ENCODE assay signal across 8 cellular contexts in the genomic region with DNA sequence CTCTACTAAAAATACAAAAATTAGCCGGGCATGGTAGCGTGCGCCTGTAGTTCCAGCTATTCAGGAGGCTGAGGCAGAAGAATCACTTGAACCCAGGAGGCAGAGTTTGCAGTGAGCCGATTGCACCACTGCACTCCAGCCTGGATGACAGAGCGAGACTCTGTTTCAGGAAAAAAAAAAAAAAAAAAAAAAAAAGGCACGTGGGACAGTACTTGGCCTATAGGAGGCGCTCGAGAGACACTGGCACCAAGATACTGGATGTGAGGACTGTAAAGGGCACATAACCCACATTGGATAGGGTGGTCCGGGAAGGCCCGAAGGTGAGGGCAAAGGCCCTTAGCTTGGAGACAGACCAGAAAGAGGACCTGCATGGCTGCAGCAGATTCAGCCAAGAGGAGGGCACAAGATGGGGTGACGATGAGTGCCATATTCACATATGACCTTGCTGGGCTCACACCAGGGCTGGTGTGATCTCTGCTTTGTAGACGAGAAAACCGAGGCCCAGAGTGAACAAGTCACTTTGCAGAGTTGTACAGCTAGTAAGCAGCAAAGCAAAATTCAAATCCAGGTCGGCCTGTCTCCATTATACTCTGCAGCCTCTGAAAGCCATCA.
DNase-seq lines count a peak whose midpoint lies in the region; ATAC-seq and TF ChIP-seq lines count a peak whose summit lies in the region.

No MANE protein-coding gene starts in this region.

- H3K36me3 ChIP-seq in cardiac muscle cell = no peaks in the 10 kb centered on the region
- H3K36me3 ChIP-seq in transverse colon = peaks cover 0 to 11% (median 0%) of the 10 kb centered on the region in 4 donors

- H3K27me3 ChIP-seq in cardiac muscle cell = no peaks in the 10 kb centered on the region
- H3K27me3 ChIP-seq in transverse colon = no peaks in the 10 kb centered on the region

- in situ Hi-C loops in transverse colon (cut with MboI; ENCODE audit: low pct_ligation_motif_present in 1 of 4, low pct_unique_long_range_greater_than_20kb in 1 of 4, low sequenced_read_pairs in 3 of 4) = no loop called here

- ATAC-seq in Right ventricle myocardium superior (ENCODE audit: poor library complexity) (no peak), left colon (peak; percentile 28), GM21576 (IDR thresholded peaks at IDR 0.05; ENCODE audit: unreplicated experiment) (no peak)

- TF ChIP-seq POLR2A in transverse colon (IDR thresholded peaks at IDR 0.05) = no peak

- H3K4me1 ChIP-seq in cardiac muscle cell (ENCODE audit: low read depth) = peaks cover 6% of the 10 kb centered on the region
- H3K4me1 ChIP-seq in transverse colon = no peaks in the 10 kb centered on the region

- intact Hi-C loops in Right ventricle myocardium superior (cut with DNase I) = no loop called here
- intact Hi-C loops in left colon (cut with DNase I, micrococcal nuclease) = no loop called here
- intact Hi-C loops in transverse colon (cut with DNase I; ENCODE audit: low total_unique reads) = no loop called here

- no peak for TF ChIP-seq EP300 in transverse colon (IDR thresholded peaks at IDR 0.05; ENCODE audit: low read depth)

- 78 to 80% methylated on average over 10 to 14 of the region's 14 CpGs for WGBS in transverse colon (ENCODE audit: low coverage in 1 of 2), 2 donors

- no peaks in the 10 kb centered on the region for H3K9me3 ChIP-seq in cardiac muscle cell (ENCODE audit: low read depth)
- H3K9me3 ChIP-seq in transverse colon = no peaks in the 10 kb centered on the region

- H3K27ac ChIP-seq in cardiac muscle cell (no peak overlapping the region), transverse colon (no peak overlapping the region)

- peak; percentile 65 for TF ChIP-seq CTCF in cardiac muscle cell (IDR thresholded peaks at IDR 0.05; ENCODE audit: low read depth, low read length)
- TF ChIP-seq CTCF in transverse colon (IDR thresholded peaks at IDR 0.05) = peak; percentile 18 to 39 (median 31)

- H3K4me3 ChIP-seq in cardiac muscle cell = no peak overlapping the region
- H3K4me3 ChIP-seq in transverse colon = no peak overlapping the region

- DNase-seq in cardiac muscle cell (ENCODE audit: low read depth in 1 of 2, low spot score in 1 of 2) (peak; percentile 53 to 67), Right ventricle myocardium superior (no peak), MV-4-11 (lab: John Stamatoyannopoulos, UW) (peak; percentile 28), amniotic epithelial cell (ENCODE audit: low read depth) (peak; percentile 39), left colon (peak in 1 of 2 donors; percentile 30), transverse colon (peak; percentile 16), NCI-H187 (lab: John Stamatoyannopoulos, UW) (no peak)

Comparison
In these comparisons a context has a peak if more than half of its experiments do, and no peak if none do; other contexts are left out.
1. DNase-seq: peak in cardiac muscle cell (2 of 2), MV-4-11 (single experiment), amniotic epithelial cell (single experiment) and transverse colon (single experiment); none in Right ventricle myocardium superior (single experiment) and NCI-H187 (0 of 2).